16 cellular contexts compared by ENCODE assay signal in the genomic region with DNA sequence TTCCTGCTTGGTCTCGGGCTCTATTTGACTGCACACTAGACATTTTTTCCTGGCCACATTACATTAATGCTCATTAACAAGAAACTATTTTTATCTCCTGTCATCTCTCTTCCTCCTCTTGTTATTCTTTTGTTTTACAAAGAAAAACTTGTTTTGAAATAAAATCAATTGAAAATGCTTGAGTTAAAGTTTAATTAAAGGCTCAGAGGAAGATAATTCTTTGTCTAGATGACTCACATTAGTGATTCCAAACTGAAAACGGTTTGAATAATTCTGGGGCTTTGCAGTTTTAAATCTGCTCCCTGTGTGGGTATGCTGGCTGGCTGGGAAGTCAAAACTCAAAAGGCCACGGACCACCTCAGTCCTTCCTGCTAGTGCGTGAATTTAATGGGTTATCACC. TPM values are rescaled to one million over a fixed set of nuclear protein-coding genes. Genes with fewer than 3 reads are reported as not detected.
DNase-seq lines count a peak whose midpoint lies in the region; ATAC-seq and TF ChIP-seq lines count a peak whose summit lies in the region.
"Had no signal": no experiment of that assay in that cellular context is flagged by ENCODE, and none has a peak within 500 bp of the region (broad histone marks: within the 10 kb centered on the region; RNA-seq: fewer than 3 reads in every experiment).

No MANE protein-coding gene starts in this region.

- CTCF ChIA-PET in MCF 10A (lab: Yijun Ruan, JAX): interaction anchor here (0.8 to 1.0 kb wide), 5 partner anchors 101 to 320 kb away, joined by 3 to 4 read pairs (median 3); no protein-coding TSS in a partner anchor
- CTCF ChIA-PET in mammary epithelial cell (lab: Charles Lee; ENCODE audit: low non-redundant PET): no interaction called here

- no peak overlapping the region for H3K9ac ChIP-seq in mammary epithelial cell (ENCODE audit: insufficient read depth, low read length)

- TF ChIP-seq POLR2A in adrenal gland (IDR thresholded peaks at IDR 0.05): no peak

- in situ Hi-C loops in mammary epithelial cell (cut with MboI; ENCODE audit: low sequenced_read_pairs in 2 of 2): loop anchor here (10.0 kb wide), 3 partner anchors 288 to 318 kb away; no protein-coding TSS in a partner anchor

- no peak for TF ChIP-seq CTCF in MCF 10A (IDR thresholded peaks at IDR 0.05; ENCODE audit: unreplicated experiment)
- no peak for TF ChIP-seq CTCF in mammary epithelial cell (conservative IDR thresholded peaks at IDR 0.05 in 1 of 2, IDR thresholded peaks at IDR 0.05 in 1 of 2; ENCODE audit: extremely low read depth in 1 of 2, insufficient read depth in 1 of 2, low read depth in 1 of 2, low read length in 2 of 2)
- TF ChIP-seq CTCF in brain (conservative IDR thresholded peaks at IDR 0.05): no peak
- no peak for TF ChIP-seq CTCF in adrenal gland (IDR thresholded peaks at IDR 0.05)

- H3K4me2 ChIP-seq in mammary epithelial cell (ENCODE audit: insufficient read depth, low read depth, low read length): no peak overlapping the region

- no peaks in the 10 kb centered on the region for H3K36me3 Mint-ChIP-seq in MCF 10A (ENCODE audit: insufficient read depth, unreplicated experiment)
- no peaks in the 10 kb centered on the region for H3K36me3 Mint-ChIP-seq in brain

- H3K79me2 ChIP-seq in mammary epithelial cell (ENCODE audit: insufficient read depth, low read length): no peaks in the 10 kb centered on the region

- intact Hi-C loops in MCF 10A (cut with micrococcal nuclease): no loop called here
- intact Hi-C loops in mammary epithelial cell (cut with micrococcal nuclease): no loop called here
- intact Hi-C loops in adrenal gland (cut with DNase I): loop anchor here (5.0 to 10.0 kb wide), 4 partner anchors 101 to 311 kb away; a partner anchor contains a TSS
- intact Hi-C loops in sciatic nerve (cut with DNase I): no loop called here

- H4K20me1 ChIP-seq in mammary epithelial cell (ENCODE audit: insufficient read depth, low read length): no peaks in the 10 kb centered on the region

- H3K4me3 Mint-ChIP-seq in MCF 10A (ENCODE audit: unreplicated experiment) (no peak overlapping the region), brain (no peak overlapping the region)
- H3K4me3 Mint-ChIP-seq: activated CD8-positive, alpha-beta T cell treated with anti-CD3 and anti-CD28 coated beads, Interleukin-2, amount 10 ng/mL, durations not matched to agents 7 days and 5 days; activated T-helper 17 cell treated with anti-CD3 and anti-CD28 coated beads, Interleukin-2, amount 50 U/mL, for 72 hours had no signal

- no peak overlapping the region for H2AFZ ChIP-seq in mammary epithelial cell (ENCODE audit: low read depth, low read length)

- no peaks in the 10 kb centered on the region for H3K9me3 ChIP-seq in mammary epithelial cell (replicated peaks; ENCODE audit: insufficient read depth, low read length)
- H3K9me3 ChIP-seq in mesodermal cell (ENCODE audit: control insufficient read depth, low read length): no peaks in the 10 kb centered on the region
- no peaks in the 10 kb centered on the region for H3K9me3 ChIP-seq in adrenal gland (replicated peaks in 1 of 3)
- H3K9me3 ChIP-seq: Caco-2, psoas muscle had no signal

- POLR2A ChIA-PET in MCF 10A (lab: Yijun Ruan, JAX): no interaction called here

- no peaks in the 10 kb centered on the region for H3K27me3 ChIP-seq in mammary epithelial cell (ENCODE audit: insufficient read depth, low read length)
- H3K27me3 ChIP-seq in adrenal gland: no peaks in the 10 kb centered on the region

- peaks cover 22% of the 10 kb centered on the region for H3K4me1 Mint-ChIP-seq in MCF 10A (ENCODE audit: insufficient read depth, unreplicated experiment)
- H3K4me1 Mint-ChIP-seq in brain: peaks cover 34% of the 10 kb centered on the region
- H3K4me1 Mint-ChIP-seq: activated T-helper 17 cell treated with anti-CD3 and anti-CD28 coated beads, Interleukin-2, amount 50 U/mL, for 72 hours had no signal

- H3K9me3 Mint-ChIP-seq in MCF 10A (ENCODE audit: unreplicated experiment) (no peaks in the 10 kb centered on the region), brain (peaks cover 0 to 3% (median 0%) of the 10 kb centered on the region in 5 experiments)
- H3K9me3 Mint-ChIP-seq: activated T-helper 17 cell treated with anti-CD3 and anti-CD28 coated beads, Interleukin-2, amount 50 U/mL, for 72 hours had no signal

- H3K4me1 ChIP-seq in mammary epithelial cell (ENCODE audit: insufficient read depth, low read length) (peaks cover 5% of the 10 kb centered on the region), mesodermal cell (ENCODE audit: control insufficient read depth, insufficient read depth, low read length, poor library complexity, severe bottlenecking) (peaks cover 22% of the 10 kb centered on the region), adrenal gland (replicated peaks in 1 of 2) (peaks cover 0 to 29% of the 10 kb centered on the region in 2 donors)
- H3K4me1 ChIP-seq: Caco-2, psoas muscle had no signal

- H3K36me3 ChIP-seq in mammary epithelial cell (ENCODE audit: insufficient read depth, low read length) (no peaks in the 10 kb centered on the region), mesodermal cell (ENCODE audit: control insufficient read depth, insufficient read depth, low read length) (peaks cover 16% of the 10 kb centered on the region), adrenal gland (replicated peaks in 1 of 2) (no peaks in the 10 kb centered on the region)

- DNase-seq in MCF 10A (ENCODE audit: unreplicated experiment): no peak
- DNase-seq in mammary epithelial cell: no peak
- no peak for DNase-seq in adrenal gland
- no peak for DNase-seq in sciatic nerve (ENCODE audit: low spot score)
- DNase-seq: activated CD8-positive, alpha-beta T cell treated with anti-CD3 and anti-CD28 coated beads, Interleukin-2, amount 10 ng/mL, durations not matched to agents 7 days and 5 days; anterior cingulate cortex; Caco-2; NCI-H1417 treated with DMSO at 0.1 percent for 48 hours; NCI-H226; psoas muscle; trophoblast cell had no signal

- no peak overlapping the region for H3K4me3 ChIP-seq in mammary epithelial cell (replicated peaks in 1 of 3; ENCODE audit: insufficient read depth in 1 of 3, low read depth in 2 of 3, low read length in 3 of 3)
- H3K4me3 ChIP-seq in mesodermal cell (ENCODE audit: extremely low read depth, insufficient read depth, low read length, poor library complexity, severe bottlenecking): no peak overlapping the region
- H3K4me3 ChIP-seq in adrenal gland: no peak overlapping the region
- H3K4me3 ChIP-seq: psoas muscle had no signal

- H3K27me3 Mint-ChIP-seq in MCF 10A (ENCODE audit: insufficient read depth, unreplicated experiment) (no peaks in the 10 kb centered on the region), brain (peaks cover 6% of the 10 kb centered on the region)

- H3K27ac ChIP-seq in mammary epithelial cell (ENCODE audit: insufficient read depth, low read depth, low read length) (no peak overlapping the region), mesodermal cell (ENCODE audit: low read depth, low read length, severe bottlenecking) (peak overlapping the region; percentile 19), adrenal gland (peak overlapping the region in 2 of 5 donors; percentile 27 to 41)
- H3K27ac ChIP-seq: psoas muscle had no signal

- peak overlapping the region; percentile 20 for H3K27ac Mint-ChIP-seq in MCF 10A (ENCODE audit: low read depth, unreplicated experiment)
- H3K27ac Mint-ChIP-seq in brain: peak overlapping the region in 3 of 5 experiments; percentile 22 to 75 (median 47)
- H3K27ac Mint-ChIP-seq: activated CD8-positive, alpha-beta T cell treated with anti-CD3 and anti-CD28 coated beads, Interleukin-2, amount 10 ng/mL, durations not matched to agents 7 days and 5 days; activated T-helper 17 cell treated with anti-CD3 and anti-CD28 coated beads, Interleukin-2, amount 50 U/mL, for 72 hours had no signal

- BruUV-seq in MCF 10A (replicated peaks; lab: Mats Ljungman, UMichigan): no TSS peak
- no TSS peak for BruUV-seq in mammary epithelial cell (replicated peaks; lab: Mats Ljungman, UMichigan)

- dilution Hi-C loops in mammary epithelial cell (cut with HindIII; ENCODE audit: low sequenced_read_pairs): no loop called here

- ATAC-seq in sciatic nerve (no peak), HG03135 (IDR thresholded peaks at IDR 0.05; ENCODE audit: unreplicated experiment) (no peak), HG02852 (IDR thresholded peaks at IDR 0.05; ENCODE audit: unreplicated experiment) (no peak)
- ATAC-seq: activated CD8-positive, alpha-beta T cell treated with anti-CD3 and anti-CD28 coated beads, Interleukin-2, amount 10 ng/mL, durations not matched to agents 7 days and 5 days; activated T-helper 17 cell treated with anti-CD3 and anti-CD28 coated beads, Interleukin-2, amount 50 U/mL, for 72 hours; psoas muscle had no signal

- WGBS in mammary epithelial cell (ENCODE audit: low coverage, missing lambda C conversion rate): 78% methylated on average over 4 of the region's 4 CpGs
- WGBS in mesodermal cell (ENCODE audit: insufficient coverage in 2 of 2), 2 experiments: 89 to 94% methylated on average over 2 to 4 of the region's 4 CpGs
- 27 to 38% (median 33%) methylated on average over 4 of the region's 4 CpGs for WGBS in adrenal gland, 4 donors

RNA-seq across cellular contexts. Expression of a gene that starts 29.6 kb away (rescaled TPM):
- 12.9 and 14.1 TPM in 2 replicates for total RNA-seq in MCF 10A (2022)
- total RNA-seq in mammary epithelial cell: 1 to 10 TPM in 1 of 2 donors, under 1 TPM in 1; 0.83 to 3.6 TPM
- 0.36 TPM for polyA plus RNA-seq in mammary epithelial cell
- polyA minus RNA-seq in mammary epithelial cell: 2.0 TPM
- polyA plus RNA-seq in brain (ENCODE audit: insufficient read depth, low read depth, low replicate concordance): 69.7 TPM
- 851 TPM for polyA plus RNA-seq in mesodermal cell (2013, experiment 1 of 2)
- polyA plus RNA-seq in mesodermal cell (2013, experiment 2 of 2): 781 TPM
- total RNA-seq in adrenal gland: 100 to 1,000 TPM; 101 to 472 (median 212) TPM
- 100 to 1,000 TPM in 2 of 3 donors, 10 to 100 TPM in 1; 56.5 to 660 (median 214) TPM for polyA plus RNA-seq in adrenal gland
- 60.2 TPM for total RNA-seq in sciatic nerve

Comparison
In these comparisons a context has a peak if more than half of its experiments do, and no peak if none do; other contexts are left out.
1. intact Hi-C loops: an anchor here in adrenal gland (5.0 to 10.0 kb wide); none called in MCF 10A, mammary epithelial cell and sciatic nerve.